In genomic region chr5:172795401-172795977, GRCh38 we compare ENCODE assay signal across 1 cellular context.
A peak's percentile ranks its signal among the peaks of the same experiment; 100 is the strongest.
TF ChIP-seq lines count a peak whose summit lies in the region.

No MANE protein-coding gene starts in this region.

TF ChIP-seq in endothelial cell of umbilical vein, 7 proteins besides CTCF, POLR2A, EP300 and RAD21 (continued from another document):
- peak; percentile 48 for TF ChIP-seq POLR2AphosphoS5 (IDR thresholded peaks at IDR 0.05; ENCODE audit: insufficient read depth, low read depth, low read length)
